ENCODE assay signal across 8 cellular contexts in genomic region chr11:47454251-47454650, GRCh38. TPM values are rescaled to one million over a fixed set of nuclear protein-coding genes. Genes with fewer than 3 reads are reported as not detected.
A peak's percentile ranks its signal among the peaks of the same experiment; 100 is the strongest.
DNase-seq lines count a peak whose midpoint lies in the region; ATAC-seq, FAIRE-seq and TF ChIP-seq lines count a peak whose summit lies in the region.
"Not testable (repeated sequence)": the region's sequence is repeated elsewhere in the genome, so short reads cannot be mapped to it uniquely, and the experiment has no call there.

No MANE protein-coding gene starts in this region.

- H3K27ac ChIP-seq in VCaP; K562 (ENCODE audit: extremely low read depth, low read depth, low read length); uterus: not testable (repeated sequence)

- CTCF ChIA-PET in K562 (lab: Yijun Ruan, JAX; ENCODE audit: low intra/inter-chr PET ratio), result interaction anchor here (0.7 to 1.2 kb wide), 5 partner anchors 78 to 221 kb away, joined by 3 to 5 read pairs (median 3); partner anchors contain the start of gene NR1H3

- H3K4me1 ChIP-seq in K562 (replicated peaks in 1 of 2; ENCODE audit: control insufficient read depth in 2 of 2, insufficient read depth in 2 of 2, low read length in 2 of 2); uterus: not testable (repeated sequence)

- H3K4me2 ChIP-seq in K562 (ENCODE audit: insufficient read depth, low read length), result not testable (repeated sequence)

- not testable (repeated sequence) for H4K20me1 ChIP-seq in K562 (replicated peaks; ENCODE audit: control insufficient read depth, insufficient read depth, low read length)

- WGBS in K562 (ENCODE audit: insufficient coverage, low coverage, missing lambda C conversion rate), result 5% methylated on average over 4 of the region's 7 CpGs

- intact Hi-C loops in K562 (cut with micrococcal nuclease), result loop anchor here (1.0 to 10.0 kb wide), 5 partner anchors 80 to 569 kb away; no protein-coding TSS in a partner anchor
- intact Hi-C loops in uterus (cut with DNase I; ENCODE audit: low total_unique reads), result not testable (repeated sequence)

- not testable (repeated sequence) for H3K27me3 ChIP-seq in K562 (ENCODE audit: control insufficient read depth in 2 of 2, insufficient read depth in 2 of 2, low read length in 2 of 2); uterus

- not testable (repeated sequence) for H3K9me3 ChIP-seq in K562 (replicated peaks; ENCODE audit: control insufficient read depth, insufficient read depth, low read depth, low read length); uterus

- peak; percentile 75 for TF ChIP-seq CTCF in GM10266 (IDR thresholded peaks at IDR 0.05; ENCODE audit: control insufficient read depth, insufficient read depth, low read depth, missing control alignments)
- peak; percentile 81 for TF ChIP-seq CTCF in VCaP (conservative IDR thresholded peaks at IDR 0.05)
- TF ChIP-seq CTCF in K562 (IDR thresholded peaks at IDR 0.05 in 2 of 3, conservative IDR thresholded peaks at IDR 0.05 in 1 of 3; ENCODE audit: insufficient read depth in 2 of 3, low read depth in 1 of 3, low read length in 3 of 3), result peak; percentile 84 to 95 (median 87)
- TF ChIP-seq CTCF in uterus (IDR thresholded peaks at IDR 0.05), result peak; percentile 62 to 74 (median 70)

- peak; percentile 81 for DNase-seq in GM10266 (ENCODE audit: extremely low spot score)
- DNase-seq in NCI-H446 treated with DMSO at 0.1 percent for 48 hours (lab: John Stamatoyannopoulos, UW), result peak; percentile 68
- DNase-seq in K562 (ENCODE audit: extremely low read depth in 1 of 4, low spot score in 3 of 4), result peak; percentile 61 to 87 (median 74)
- DNase-seq in hepatic stellate cell (ENCODE audit: low spot score), result peak; percentile 80
- peak; percentile 86 for DNase-seq in renal cortical epithelial cell (ENCODE audit: low read depth)
- peak; percentile 74 to 76 for DNase-seq in uterus

- TF ChIP-seq RAD21 in K562 (CRISPR knock-in tag; conservative IDR thresholded peaks at IDR 0.05 in 1 of 2, IDR thresholded peaks at IDR 0.05 in 1 of 2), result peak; percentile 66 to 76

- H3K9me1 ChIP-seq in K562 (ENCODE audit: control insufficient read depth, insufficient read depth, low read length), result not testable (repeated sequence)

- not testable (repeated sequence) for H3K9ac ChIP-seq in K562 (ENCODE audit: insufficient read depth in 1 of 2, low read depth in 2 of 2, low read length in 2 of 2)

- in situ Hi-C loops in K562 (cut with MboI), result not testable (repeated sequence)

- not testable (repeated sequence) for H3K79me2 ChIP-seq in K562 (ENCODE audit: control insufficient read depth, insufficient read depth, low read length)

- POLR2A ChIA-PET in K562 (lab: Yijun Ruan, JAX), result interaction anchor here (0.6 to 1.8 kb wide), 4 partner anchors 11 to 206 kb away, joined by 4 to 7 read pairs (median 4); no protein-coding TSS in a partner anchor

- peak; percentile 94 for FAIRE-seq in K562 (lab: Jason Lieb, UNC)

- not testable (repeated sequence) for BruUV-seq in K562 (replicated peaks; lab: Mats Ljungman, UMichigan)

- not testable (repeated sequence) for H3K4me3 ChIP-seq in K562, uterus

- not testable (repeated sequence) for H3K36me3 ChIP-seq in K562 (ENCODE audit: control insufficient read depth, insufficient read depth, low read length); uterus

- TF ChIP-seq EP300 in K562 (IDR thresholded peaks at IDR 0.05; ENCODE audit: low read length), result 0 out of 2 replicates have a peak, but pooled peaks have one; percentile 6

- ATAC-seq in HG03460 (IDR thresholded peaks at IDR 0.05; ENCODE audit: unreplicated experiment) (peak; percentile 67), K562 (peak; percentile 98)

- TF ChIP-seq POLR2A in K562 (conservative IDR thresholded peaks at IDR 0.05); uterus (IDR thresholded peaks at IDR 0.05): not testable (repeated sequence)

- peak overlapping the region; percentile 73 for H2AFZ ChIP-seq in K562 (ENCODE audit: low read depth, low read length)

TF ChIP-seq in K562, 482 proteins besides CTCF, POLR2A, EP300 and RAD21 (continues in another document):
- TF ChIP-seq RCOR1 (IDR thresholded peaks at IDR 0.05; ENCODE audit: borderline replicate concordance in 1 of 2, low read depth in 2 of 2, low read length in 2 of 2), result peak in 1 of 2 experiments; percentile 52; a peak in 1 of 4 replicates

RNA-seq across cellular contexts. Expression of gene RAPSN, which starts 5.3 kb away (rescaled TPM):
- total RNA-seq in K562 (2011; cell fraction: chromatin; rRNA removed; ENCODE audit: low replicate concordance), result not detected in 2 replicates
- not detected in 2 replicates for total RNA-seq in K562 (2011; cell fraction: nucleolus; rRNA removed)
- total RNA-seq in K562 (2011; cell fraction: nucleoplasm; rRNA removed), result not detected in 2 replicates
- total RNA-seq in K562 (2014; rRNA removed) (not detected in 2 replicates), K562 (2014; rRNA removed; fragmentation: Illumina TruSeq; extraction: Trizol) (not detected in 2 replicates), K562 (2015; rRNA removed; fragmentation: Illumina TruSeq; extraction: Trizol) (0.11 TPM in 1 of 2 replicates, not detected in the other), K562 (2021) (0.13 TPM in 1 of 2 replicates, not detected in the other), renal cortical epithelial cell (0.10 and 0.17 TPM in 2 replicates), uterus (under 1 TPM in 1 of 4 donors, not detected in 3; 0.41 TPM)
- polyA plus RNA-seq in K562 (2011; rRNA removed) (0.06 TPM in 1 of 2 replicates, not detected in the other), K562 (2014; fragmentation: Illumina TruSeq; extraction: Trizol) (not detected in 2 replicates), K562 (2014; fragmentation: Nextera tagmentation; extraction: Ambion mirVana) (not detected), K562 (2014; rRNA removed) (not detected in 2 replicates)
- 0.04 TPM in 1 of 2 replicates, not detected in the other for polyA plus RNA-seq in K562 (2011; cell fraction: cytosol; rRNA removed)
- not detected in 2 replicates for polyA plus RNA-seq in K562 (2011; cell fraction: nucleus; rRNA removed)
- 0.14 TPM in 1 of 2 replicates, not detected in the other for polyA plus RNA-seq in K562 (2012)
- not detected in 2 replicates for polyA minus RNA-seq in K562 (2011; rRNA and poly(A)+ RNA removed)
- not detected in 2 replicates for polyA minus RNA-seq in K562 (2011; cell fraction: cytosol; rRNA and poly(A)+ RNA removed)
- polyA minus RNA-seq in K562 (2011; cell fraction: nucleus; rRNA and poly(A)+ RNA removed), result not detected in 2 replicates

RNA-seq across cellular contexts. Expression of gene PSMC3, which starts 28.0 kb away (rescaled TPM):
- total RNA-seq in K562 (2011; cell fraction: chromatin; rRNA removed; ENCODE audit: low replicate concordance), result 145 and 204 TPM in 2 replicates
- total RNA-seq in K562 (2011; cell fraction: nucleolus; rRNA removed), result 116 and 126 TPM in 2 replicates
- 96.6 and 141 TPM in 2 replicates for total RNA-seq in K562 (2011; cell fraction: nucleoplasm; rRNA removed)
- total RNA-seq in K562 (2014; rRNA removed), result 222 and 237 TPM in 2 replicates
- total RNA-seq in K562 (2014; rRNA removed; fragmentation: Illumina TruSeq; extraction: Trizol), result 311 and 382 TPM in 2 replicates
- total RNA-seq in K562 (2015; rRNA removed; fragmentation: Illumina TruSeq; extraction: Trizol), result 292 and 301 TPM in 2 replicates
- 189 and 211 TPM in 2 replicates for total RNA-seq in K562 (2021)
- 126 and 240 TPM in 2 replicates for polyA plus RNA-seq in K562 (2011; rRNA removed)
- 134 and 180 TPM in 2 replicates for polyA plus RNA-seq in K562 (2011; cell fraction: cytosol; rRNA removed)
- 72.2 and 75.9 TPM in 2 replicates for polyA plus RNA-seq in K562 (2011; cell fraction: nucleus; rRNA removed)
- 229 and 337 TPM in 2 replicates for polyA plus RNA-seq in K562 (2012)
- 324 and 393 TPM in 2 replicates for polyA plus RNA-seq in K562 (2014; fragmentation: Illumina TruSeq; extraction: Trizol)
- polyA plus RNA-seq in K562 (2014; fragmentation: Nextera tagmentation; extraction: Ambion mirVana), result 10 to 100 TPM; 44.3 to 98.5 TPM
- polyA plus RNA-seq in K562 (2014; rRNA removed), result 262 and 265 TPM in 2 replicates
- polyA minus RNA-seq in K562 (2011; rRNA and poly(A)+ RNA removed), result 357 and 499 TPM in 2 replicates
- 72.6 and 83.1 TPM in 2 replicates for polyA minus RNA-seq in K562 (2011; cell fraction: cytosol; rRNA and poly(A)+ RNA removed)
- polyA minus RNA-seq in K562 (2011; cell fraction: nucleus; rRNA and poly(A)+ RNA removed), result 50.2 and 64.0 TPM in 2 replicates
- 169 and 186 TPM in 2 replicates for total RNA-seq in renal cortical epithelial cell
- total RNA-seq in uterus, result 100 to 1,000 TPM in 1 of 4 donors, 10 to 100 TPM in 3; 43.8 to 161 (median 96.2) TPM

RNA-seq across cellular contexts. Expression of gene SLC39A13, which starts 45.9 kb away (rescaled TPM):
- 14.7 and 58.9 TPM in 2 replicates for total RNA-seq in K562 (2011; cell fraction: chromatin; rRNA removed; ENCODE audit: low replicate concordance)
- total RNA-seq in K562 (2011; cell fraction: nucleolus; rRNA removed), result 52.1 and 58.4 TPM in 2 replicates
- total RNA-seq in K562 (2011; cell fraction: nucleoplasm; rRNA removed), result 29.8 and 30.5 TPM in 2 replicates
- total RNA-seq in K562 (2014; rRNA removed) (9.5 and 14.0 TPM in 2 replicates), K562 (2014; rRNA removed; fragmentation: Illumina TruSeq; extraction: Trizol) (0.61 and 1.3 TPM in 2 replicates), K562 (2015; rRNA removed; fragmentation: Illumina TruSeq; extraction: Trizol) (3.2 TPM in 2 replicates), K562 (2021) (10.9 TPM in 2 replicates), renal cortical epithelial cell (51.9 and 140 TPM in 2 replicates), uterus (10 to 100 TPM; 30.9 to 79.2 (median 64.2) TPM)
- polyA plus RNA-seq in K562 (2011; rRNA removed) (6.7 and 10.2 TPM in 2 replicates), K562 (2014; fragmentation: Illumina TruSeq; extraction: Trizol) (2.8 and 7.3 TPM in 2 replicates), K562 (2014; fragmentation: Nextera tagmentation; extraction: Ambion mirVana) (under 1 TPM; 0.17 to 0.24 TPM), K562 (2014; rRNA removed) (14.4 and 15.9 TPM in 2 replicates)
- 11.1 and 20.7 TPM in 2 replicates for polyA plus RNA-seq in K562 (2011; cell fraction: cytosol; rRNA removed)
- polyA plus RNA-seq in K562 (2011; cell fraction: nucleus; rRNA removed), result 75.5 and 90.8 TPM in 2 replicates
- polyA plus RNA-seq in K562 (2012), result 7.4 and 23.7 TPM in 2 replicates
- 1.3 and 1.6 TPM in 2 replicates for polyA minus RNA-seq in K562 (2011; rRNA and poly(A)+ RNA removed)
- 3.2 and 7.4 TPM in 2 replicates for polyA minus RNA-seq in K562 (2011; cell fraction: cytosol; rRNA and poly(A)+ RNA removed)
- polyA minus RNA-seq in K562 (2011; cell fraction: nucleus; rRNA and poly(A)+ RNA removed), result 10.1 and 12.0 TPM in 2 replicates
